Comparison of ENCODE assay signal across 1 cellular context in the genomic region with DNA sequence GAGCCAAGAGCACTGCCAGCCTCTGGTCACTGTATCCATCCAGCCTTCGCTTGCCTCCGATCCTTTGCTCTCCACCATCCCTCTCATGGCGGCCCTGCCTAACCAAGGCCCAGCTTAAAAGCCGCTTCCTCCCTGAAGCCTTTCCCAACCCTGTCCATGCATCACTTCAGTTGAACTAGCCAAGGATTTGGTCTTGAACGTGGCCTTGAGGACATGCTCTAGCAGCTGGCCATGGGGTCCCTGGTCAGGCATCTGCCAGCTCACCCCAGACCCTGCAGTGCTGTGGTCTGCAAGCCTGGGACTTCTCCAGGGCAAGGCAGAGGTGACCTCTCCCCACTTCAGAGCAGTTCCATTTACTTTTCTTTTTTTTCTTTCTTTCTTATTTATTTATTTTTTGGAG.
TF ChIP-seq lines count a peak whose summit lies in the region.

No MANE protein-coding gene starts in this region.

TF ChIP-seq in H1, 55 proteins besides CTCF, POLR2A, EP300 and RAD21:
- TF ChIP-seq TAF1 (IDR thresholded peaks at IDR 0.05; ENCODE audit: low read depth, low read length): no peak
- TF ChIP-seq GTF2F1 (IDR thresholded peaks at IDR 0.05; ENCODE audit: borderline replicate concordance, low read depth, low read length): no peak
- no peak for TF ChIP-seq RBBP5 (IDR thresholded peaks at IDR 0.05; ENCODE audit: borderline replicate concordance, low read depth, low read length)
- no peak for TF ChIP-seq SIX5 (IDR thresholded peaks at IDR 0.05; ENCODE audit: low read depth, low read length)
- no peak for TF ChIP-seq RXRA (IDR thresholded peaks at IDR 0.05; ENCODE audit: insufficient read depth, low read depth, low read length)
- TF ChIP-seq SP1 (IDR thresholded peaks at IDR 0.05; ENCODE audit: low read depth, low read length): no peak
- TF ChIP-seq RNF2 (IDR thresholded peaks at IDR 0.05; ENCODE audit: borderline replicate concordance, low read depth, low read length, missing control alignments, poor library complexity, severe bottlenecking): no peak
- TF ChIP-seq TAF7 (optimal IDR thresholded peaks at IDR 0.05; ENCODE audit: borderline replicate concordance, low read depth, low read length): no peak
- no peak for TF ChIP-seq EZH2 (IDR thresholded peaks at IDR 0.05; ENCODE audit: low read depth, low read length, severe bottlenecking)
- no peak for TF ChIP-seq ATF3 (IDR thresholded peaks at IDR 0.05; ENCODE audit: insufficient read depth, low read depth, low read length)
- TF ChIP-seq TCF12 (IDR thresholded peaks at IDR 0.05; ENCODE audit: low read depth, low read length): no peak
- TF ChIP-seq HDAC2 (IDR thresholded peaks at IDR 0.05; ENCODE audit: borderline replicate concordance in 1 of 2, low read depth in 2 of 2, low read length in 2 of 2): no peak
- TF ChIP-seq CBX8 (IDR thresholded peaks at IDR 0.05; ENCODE audit: borderline replicate concordance, low read depth, low read length): no peak
- TF ChIP-seq POU5F1 (IDR thresholded peaks at IDR 0.05; ENCODE audit: low read depth, low read length): no peak
- no peak for TF ChIP-seq BACH1 (IDR thresholded peaks at IDR 0.05; ENCODE audit: low read length)
- TF ChIP-seq TBP (IDR thresholded peaks at IDR 0.05; ENCODE audit: low read depth, low read length): no peak
- TF ChIP-seq POLR2AphosphoS5 (IDR thresholded peaks at IDR 0.05; ENCODE audit: low read depth, low read length): no peak
TF ChIP-seq in H1: peak in this region for 0.
